Comparison of ENCODE assay signal across 8 cellular contexts in genomic region chr7:41742619-41743018, GRCh38. TPM values are rescaled to one million over a fixed set of nuclear protein-coding genes. Genes with fewer than 3 reads are reported as not detected.
"Had no signal": no experiment of that assay in that cellular context is flagged by ENCODE, and none has a peak within 500 bp of the region (broad histone marks: within the 10 kb centered on the region; RNA-seq: fewer than 3 reads in every experiment).

No MANE protein-coding gene starts in this region.

- H3K4me3 ChIP-seq: GM23338 had no signal

- H2AFZ ChIP-seq: GM23338 had no signal

- FAIRE-seq: H1, H54 had no signal

- H3K4me2 ChIP-seq: GM23338 had no signal

- ATAC-seq: GM23338 had no signal

- DNase-seq: H9, HCEC 1CT, KBM-7 had no signal

RNA-seq across cellular contexts. Expression of gene INHBA, which starts 39.7 kb away (rescaled TPM):
- total RNA-seq: HT-29 had no signal
- polyA plus RNA-seq: IgD-negative memory B cell had no signal
